In the genomic region with DNA sequence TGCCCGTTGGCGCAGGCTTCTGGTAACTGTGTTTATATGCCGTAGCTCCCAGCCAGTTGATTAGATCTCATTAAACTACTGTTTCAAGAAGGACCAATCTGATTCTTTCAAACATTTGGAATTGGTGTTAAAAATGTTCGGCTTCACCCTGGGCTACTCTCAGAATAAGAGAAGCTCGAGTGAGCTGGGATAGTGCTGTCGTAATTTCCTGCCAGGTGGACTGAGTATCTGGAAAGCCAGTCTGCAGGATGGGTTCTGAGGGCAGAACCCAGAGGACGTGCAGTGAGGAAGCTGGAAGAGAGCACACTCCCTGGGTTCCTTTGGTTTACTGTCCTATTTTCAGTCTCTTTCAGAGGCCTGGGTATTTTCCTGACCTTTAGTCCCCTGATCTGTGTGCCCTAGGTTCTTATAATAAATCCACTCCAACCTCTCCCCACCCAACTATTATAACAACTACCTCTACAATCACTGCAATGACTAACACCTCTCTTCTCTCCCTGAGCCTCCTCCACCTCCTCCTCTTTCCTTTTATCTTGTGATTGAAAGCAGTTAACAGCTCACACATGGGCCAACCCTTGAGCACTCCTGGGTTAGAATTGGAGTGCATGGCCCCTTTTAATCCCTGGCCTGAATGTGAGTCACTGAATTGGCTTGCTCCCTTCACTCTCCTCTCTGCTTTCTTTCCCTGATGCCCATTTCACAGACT, we compare ENCODE assay signal across 11 cellular contexts.
DNase-seq lines count a peak whose midpoint lies in the region; ATAC-seq lines count a peak whose summit lies in the region.
"Had no signal": no experiment of that assay in that cellular context is flagged by ENCODE, and none has a peak within 500 bp of the region (broad histone marks: within the 10 kb centered on the region; RNA-seq: fewer than 3 reads in every experiment).

No MANE protein-coding gene starts in this region.

- 73% methylated on average over 7 of the region's 7 CpGs for WGBS in ectodermal cell, 2 experiments

- peaks cover 66 to 83% of the 10 kb centered on the region in 2 donors for H3K4me1 Mint-ChIP-seq in natural killer cell treated with Interleukin-12 subunit alpha and Interleukin-12 subunit beta and Interleukin-15 and Interleukin-18, amount 100 ng/mL, for 72 hours (ENCODE audit: low read depth in 2 of 2)

- no peaks in the 10 kb centered on the region for H3K27me3 Mint-ChIP-seq in natural killer cell treated with Interleukin-12 subunit alpha and Interleukin-12 subunit beta and Interleukin-15 and Interleukin-18, amount 100 ng/mL, for 72 hours

- H3K27ac Mint-ChIP-seq in natural killer cell treated with Interleukin-12 subunit alpha and Interleukin-12 subunit beta and Interleukin-15 and Interleukin-18, amount 100 ng/mL, for 72 hours, result peak overlapping the region; percentile 100

- H3K36me3 Mint-ChIP-seq in natural killer cell treated with Interleukin-12 subunit alpha and Interleukin-12 subunit beta and Interleukin-15 and Interleukin-18, amount 100 ng/mL, for 72 hours, result peaks cover 52% of the 10 kb centered on the region

- no peaks in the 10 kb centered on the region for H3K9me3 ChIP-seq in ectodermal cell (ENCODE audit: control insufficient read depth, low read length)

- H3K36me3 ChIP-seq in ectodermal cell (ENCODE audit: control insufficient read depth, insufficient read depth, low read length), result no peaks in the 10 kb centered on the region
- H3K36me3 ChIP-seq in H7 (replicated peaks; ENCODE audit: control insufficient read depth, insufficient read depth, low read length), result no peaks in the 10 kb centered on the region

- peak overlapping the region; percentile 33 for H3K4me3 Mint-ChIP-seq in natural killer cell treated with Interleukin-12 subunit alpha and Interleukin-12 subunit beta and Interleukin-15 and Interleukin-18, amount 100 ng/mL, for 72 hours

- no peaks in the 10 kb centered on the region for H3K27me3 ChIP-seq in ectodermal cell (ENCODE audit: control insufficient read depth, insufficient read depth, low read length, poor library complexity, severe bottlenecking)
- no peaks in the 10 kb centered on the region for H3K27me3 ChIP-seq in H7 (ENCODE audit: control insufficient read depth, insufficient read depth, low read length)

- H3K27ac ChIP-seq in ectodermal cell (ENCODE audit: insufficient read depth, low read depth, low read length, poor library complexity, severe bottlenecking), result peak overlapping the region; percentile 9

- ATAC-seq in natural killer cell treated with Interleukin-12 subunit alpha and Interleukin-12 subunit beta and Interleukin-15 and Interleukin-18, amount 100 ng/mL, for 72 hours, result no peak
- ATAC-seq in HG02884 (IDR thresholded peaks at IDR 0.05; ENCODE audit: unreplicated experiment) (no peak), GM18498 (IDR thresholded peaks at IDR 0.05; ENCODE audit: unreplicated experiment) (no peak)

- H3K4me3 ChIP-seq in ectodermal cell (ENCODE audit: insufficient read depth, low read depth, low read length) (no peak overlapping the region), H7 (ENCODE audit: insufficient read depth, low read depth, low read length) (no peak overlapping the region)

- peak; percentile 72 for DNase-seq in ELF-1 (ENCODE audit: low read depth, low spot score)
- peak; percentile 61 for DNase-seq in LHCN-M2 (ENCODE audit: low read depth)
- no peak for DNase-seq in natural killer cell treated with Interleukin-12 subunit alpha and Interleukin-12 subunit beta and Interleukin-15 and Interleukin-18, amount 100 ng/mL, for 72 hours (ENCODE audit: low spot score)
- DNase-seq in CD1c-positive myeloid dendritic cell (ENCODE audit: extremely low spot score), result no peak
- no peak for DNase-seq in H7
- DNase-seq: activated effector memory CD4-positive, alpha-beta T cell treated with Interleukin-2 at 50 U/mL for 16 hours; erythroblast; NCI-H526 had no signal

- H3K9me3 Mint-ChIP-seq in natural killer cell treated with Interleukin-12 subunit alpha and Interleukin-12 subunit beta and Interleukin-15 and Interleukin-18, amount 100 ng/mL, for 72 hours, result peaks cover 11% of the 10 kb centered on the region

- peaks cover 37% of the 10 kb centered on the region for H3K4me1 ChIP-seq in ectodermal cell (ENCODE audit: control insufficient read depth, insufficient read depth, low read length)

Comparison
In these comparisons a context has a peak if more than half of its experiments do, and no peak if none do; other contexts are left out.
1. DNase-seq: peak in ELF-1 (single experiment) and LHCN-M2 (single experiment); none in natural killer cell treated with Interleukin-12 subunit alpha and Interleukin-12 subunit beta and Interleukin-15 and Interleukin-18, amount 100 ng/mL, for 72 hours (single experiment), CD1c-positive myeloid dendritic cell (single experiment) and H7 (single experiment).